ENCODE assay signal across 16 cellular contexts in genomic region chr2:66862871-66863650, GRCh38.
DNase-seq lines count a peak whose midpoint lies in the region; ATAC-seq and TF ChIP-seq lines count a peak whose summit lies in the region.
"Had no signal": no experiment of that assay in that cellular context is flagged by ENCODE, and none has a peak within 500 bp of the region (broad histone marks: within the 10 kb centered on the region; RNA-seq: fewer than 3 reads in every experiment).

No MANE protein-coding gene starts in this region.

- H3K27ac ChIP-seq in sigmoid colon (peak overlapping the region; percentile 77 to 88 (median 79)), Karpas-422 (ENCODE audit: low read length) (no peak overlapping the region)
- H3K27ac ChIP-seq in naive thymus-derived CD4-positive, alpha-beta T cell (ENCODE audit: low read depth, low read length): no peak overlapping the region

- no peaks in the 10 kb centered on the region for H3K9me3 ChIP-seq in sigmoid colon
- no peaks in the 10 kb centered on the region for H3K9me3 ChIP-seq in naive thymus-derived CD4-positive, alpha-beta T cell (ENCODE audit: control insufficient read depth in 2 of 3, low read length in 3 of 3)
- no peaks in the 10 kb centered on the region for H3K9me3 ChIP-seq in Karpas-422 (ENCODE audit: low read length)

- no peak overlapping the region for H3K4me3 Mint-ChIP-seq in naive thymus-derived CD4-positive, alpha-beta T cell
- H3K4me3 Mint-ChIP-seq in stimulated activated memory B cell treated with anti-CD40 and anti-IgM and Interleukin-4, amounts not matched to agents 10 μg/mL and 1 μg/mL and 100 μg/mL, for 72 hours: no peak overlapping the region
- H3K4me3 Mint-ChIP-seq: B cell; effector memory CD8-positive, alpha-beta T cell had no signal

- no peaks in the 10 kb centered on the region for H4K20me1 ChIP-seq in Karpas-422 (ENCODE audit: insufficient read depth, low read depth, low read length)

- CTCF ChIA-PET in naive thymus-derived CD4-positive, alpha-beta T cell (lab: Charles Lee): no interaction called here

- no peaks in the 10 kb centered on the region for H3K36me3 ChIP-seq in sigmoid colon
- H3K36me3 ChIP-seq in naive thymus-derived CD4-positive, alpha-beta T cell (ENCODE audit: control insufficient read depth in 2 of 3, insufficient read depth in 3 of 3, low read length in 3 of 3): no peaks in the 10 kb centered on the region
- no peaks in the 10 kb centered on the region for H3K36me3 ChIP-seq in Karpas-422 (ENCODE audit: insufficient read depth, low read length)

- H3K4me1 ChIP-seq in sigmoid colon (peaks cover 0 to 55% (median 30%) of the 10 kb centered on the region in 4 donors), Karpas-422 (ENCODE audit: low read length) (no peaks in the 10 kb centered on the region)
- H3K4me1 ChIP-seq in naive thymus-derived CD4-positive, alpha-beta T cell (ENCODE audit: control insufficient read depth in 2 of 2, insufficient read depth in 2 of 2, low read length in 2 of 2): no peaks in the 10 kb centered on the region

- H3K27me3 Mint-ChIP-seq in naive thymus-derived CD4-positive, alpha-beta T cell: peaks cover 0 to 7% (median 0%) of the 10 kb centered on the region in 5 donors
- no peaks in the 10 kb centered on the region for H3K27me3 Mint-ChIP-seq in stimulated activated memory B cell treated with anti-CD40 and anti-IgM and Interleukin-4, amounts not matched to agents 10 μg/mL and 1 μg/mL and 100 μg/mL, for 72 hours
- H3K27me3 Mint-ChIP-seq: B cell; effector memory CD8-positive, alpha-beta T cell had no signal

- ATAC-seq in naive thymus-derived CD4-positive, alpha-beta T cell: no peak
- ATAC-seq in stimulated activated memory B cell treated with anti-CD40 and anti-IgM and Interleukin-4, amounts not matched to agents 10 μg/mL and 1 μg/mL and 100 μg/mL, for 72 hours: no peak
- no peak for ATAC-seq in HG03442 (IDR thresholded peaks at IDR 0.05; ENCODE audit: unreplicated experiment)
- ATAC-seq: effector memory CD8-positive, alpha-beta T cell; HCT116 had no signal

- H3K9ac ChIP-seq in Karpas-422 (ENCODE audit: low read length): no peak overlapping the region

- no peak overlapping the region for H3K4me2 ChIP-seq in Karpas-422 (ENCODE audit: low read depth, low read length, poor library complexity, severe bottlenecking)

- H3K4me1 Mint-ChIP-seq in naive thymus-derived CD4-positive, alpha-beta T cell: no peaks in the 10 kb centered on the region
- H3K4me1 Mint-ChIP-seq in stimulated activated memory B cell treated with anti-CD40 and anti-IgM and Interleukin-4, amounts not matched to agents 10 μg/mL and 1 μg/mL and 100 μg/mL, for 72 hours: no peaks in the 10 kb centered on the region
- H3K4me1 Mint-ChIP-seq: B cell had no signal

- H3K4me3 ChIP-seq in WI38 (ENCODE audit: low read depth, low read length) (peak overlapping the region; percentile 34; the same call in 1 of the 2 replicates), foreskin fibroblast (ENCODE audit: low read depth in 1 of 2, low read length in 2 of 2) (no peak overlapping the region), sigmoid colon (no peak overlapping the region), Karpas-422 (ENCODE audit: low read length) (no peak overlapping the region)
- no peak overlapping the region for H3K4me3 ChIP-seq in naive thymus-derived CD4-positive, alpha-beta T cell (ENCODE audit: low read length)

- TF ChIP-seq EP300 in sigmoid colon (IDR thresholded peaks at IDR 0.05): peak in 2 of 4 donors; percentile 24 to 39

- peaks cover 0 to 4% (median 0%) of the 10 kb centered on the region in 11 donors for H3K9me3 Mint-ChIP-seq in naive thymus-derived CD4-positive, alpha-beta T cell
- no peaks in the 10 kb centered on the region for H3K9me3 Mint-ChIP-seq in stimulated activated memory B cell treated with anti-CD40 and anti-IgM and Interleukin-4, amounts not matched to agents 10 μg/mL and 1 μg/mL and 100 μg/mL, for 72 hours

- H3K27ac Mint-ChIP-seq in naive thymus-derived CD4-positive, alpha-beta T cell: no peak overlapping the region
- no peak overlapping the region for H3K27ac Mint-ChIP-seq in stimulated activated memory B cell treated with anti-CD40 and anti-IgM and Interleukin-4, amounts not matched to agents 10 μg/mL and 1 μg/mL and 100 μg/mL, for 72 hours
- H3K27ac Mint-ChIP-seq: B cell; effector memory CD8-positive, alpha-beta T cell had no signal

- DNase-seq in EH (ENCODE audit: low read depth): peak; percentile 87
- DNase-seq in foreskin fibroblast: peak; percentile 54 to 77
- no peak for DNase-seq in sigmoid colon
- DNase-seq in naive thymus-derived CD4-positive, alpha-beta T cell: no peak
- no peak for DNase-seq in Karpas-422
- DNase-seq: DMS79 treated with DMSO at 0.1 percent for 48 hours; effector memory CD8-positive, alpha-beta T cell; midbrain; NCI-H1436; NCI-H69; small intestine had no signal

- no peak overlapping the region for H2AFZ ChIP-seq in Karpas-422 (ENCODE audit: low read length)

- intact Hi-C loops in sigmoid colon (cut with DNase I): no loop called here
- intact Hi-C loops in naive thymus-derived CD4-positive, alpha-beta T cell (cut with micrococcal nuclease): no loop called here

- H3K79me2 ChIP-seq in Karpas-422 (ENCODE audit: low read length): no peaks in the 10 kb centered on the region

- H3K9me2 ChIP-seq in Karpas-422 (replicated peaks; ENCODE audit: insufficient read depth, low read length): no peaks in the 10 kb centered on the region

- TF ChIP-seq CTCF in WI38 (IDR thresholded peaks at IDR 0.05; ENCODE audit: low read depth, low read length) (no peak), foreskin fibroblast (IDR thresholded peaks at IDR 0.05; ENCODE audit: low read depth, low read length) (no peak), sigmoid colon (IDR thresholded peaks at IDR 0.05) (no peak)

- H3K27me3 ChIP-seq in sigmoid colon (no peaks in the 10 kb centered on the region), Karpas-422 (ENCODE audit: low read length) (no peaks in the 10 kb centered on the region)
- no peaks in the 10 kb centered on the region for H3K27me3 ChIP-seq in naive thymus-derived CD4-positive, alpha-beta T cell (ENCODE audit: control insufficient read depth in 2 of 2, insufficient read depth in 2 of 2, low read length in 2 of 2)

- no peaks in the 10 kb centered on the region for H3K36me3 Mint-ChIP-seq in naive thymus-derived CD4-positive, alpha-beta T cell
- no peaks in the 10 kb centered on the region for H3K36me3 Mint-ChIP-seq in stimulated activated memory B cell treated with anti-CD40 and anti-IgM and Interleukin-4, amounts not matched to agents 10 μg/mL and 1 μg/mL and 100 μg/mL, for 72 hours

- WGBS in sigmoid colon, 2 donors: 75 to 84% methylated on average over 6 of the region's 6 CpGs

- no peak for TF ChIP-seq POLR2A in sigmoid colon (IDR thresholded peaks at IDR 0.05)

- POLR2A ChIA-PET in naive thymus-derived CD4-positive, alpha-beta T cell (lab: Charles Lee): no interaction called here

Comparison
In these comparisons a context has a peak if more than half of its experiments do, and no peak if none do; other contexts are left out.
1. DNase-seq: peak in EH (single experiment) and foreskin fibroblast (2 of 2); none in sigmoid colon (single experiment), naive thymus-derived CD4-positive, alpha-beta T cell (0 of 9) and Karpas-422 (single experiment).
2. H3K27ac ChIP-seq: peak in sigmoid colon (4 of 4); none in naive thymus-derived CD4-positive, alpha-beta T cell (single experiment) and Karpas-422 (single experiment).